In genomic region chr11:105915036-105915435, GRCh38 we compare ENCODE assay signal across 21 cellular contexts.
A peak's percentile ranks its signal among the peaks of the same experiment; 100 is the strongest.
DNase-seq lines count a peak whose midpoint lies in the region; ATAC-seq and TF ChIP-seq lines count a peak whose summit lies in the region.
"Had no signal": no experiment of that assay in that cellular context is flagged by ENCODE, and none has a peak within 500 bp of the region (broad histone marks: within the 10 kb centered on the region; RNA-seq: fewer than 3 reads in every experiment).

No MANE protein-coding gene starts in this region.

- no TSS peak for BruUV-seq in OCI-LY7 (replicated peaks; lab: Mats Ljungman, UMichigan)

- H3K79me2 ChIP-seq in fibroblast of lung (ENCODE audit: control insufficient read depth, insufficient read depth, low read length) (no peaks in the 10 kb centered on the region), neural progenitor cell (ENCODE audit: low read depth) (no peaks in the 10 kb centered on the region), OCI-LY7 (ENCODE audit: insufficient read depth, low read depth, low read length) (no peaks in the 10 kb centered on the region)

- H3K36me3 ChIP-seq in fibroblast of lung (ENCODE audit: control insufficient read depth, insufficient read depth, low read length) (no peaks in the 10 kb centered on the region), neural progenitor cell (no peaks in the 10 kb centered on the region), OCI-LY7 (ENCODE audit: insufficient read depth, low read length) (no peaks in the 10 kb centered on the region)
- H3K36me3 ChIP-seq: colonic mucosa, HAP-1, suprapubic skin, uterus had no signal

- H4K20me1 ChIP-seq in fibroblast of lung (ENCODE audit: control insufficient read depth, extremely low read depth, insufficient read depth, low read length) (no peaks in the 10 kb centered on the region), neural progenitor cell (ENCODE audit: low read depth) (no peaks in the 10 kb centered on the region), OCI-LY7 (ENCODE audit: insufficient read depth, low read length) (no peaks in the 10 kb centered on the region)

- ATAC-seq in GM21717 (IDR thresholded peaks at IDR 0.05; ENCODE audit: unreplicated experiment) (no peak), GM19023 (IDR thresholded peaks at IDR 0.05; ENCODE audit: unreplicated experiment) (no peak)
- ATAC-seq: naive thymus-derived CD8-positive, alpha-beta T cell had no signal

- H3K9me3 Mint-ChIP-seq in neural progenitor cell = no peaks in the 10 kb centered on the region
- H3K9me3 Mint-ChIP-seq: activated CD4-positive, alpha-beta T cell treated with anti-CD3 and anti-CD28 coated beads, Interleukin-2, amount 10 ng/mL, durations not matched to agents 7 days and 5 days; activated naive CD8-positive, alpha-beta T cell treated with anti-CD3 and anti-CD28 coated beads for 36 hours; activated T-helper 2 cell treated with anti-CD3 and anti-CD28 coated beads, Interferon-gamma antibody, Interleukin-2, Interleukin-4, amounts not matched to agents 10 μg/mL and 5 μg/mL and 100 μg/mL, durations not matched to agents 14 hours and 24 hours and 36 hours; CD14-positive monocyte; naive thymus-derived CD8-positive, alpha-beta T cell; T-helper 1 cell treated with Interleukin-12 subunit alpha and Interleukin-12 subunit beta and Interleukin-4 antibody, amounts not matched to agents 30 μg/mL and 1 μg/mL, for 36 hours had no signal

- no peak for TF ChIP-seq CTCF in fibroblast of lung (conservative IDR thresholded peaks at IDR 0.05 in 1 of 2, IDR thresholded peaks at IDR 0.05 in 1 of 2; ENCODE audit: low read depth in 1 of 2, low read length in 2 of 2)
- TF ChIP-seq CTCF in neural progenitor cell (IDR thresholded peaks at IDR 0.05) = no peak
- no peak for TF ChIP-seq CTCF in OCI-LY7 (conservative IDR thresholded peaks at IDR 0.05; ENCODE audit: low read length)

- no peaks in the 10 kb centered on the region for H3F3A ChIP-seq in neural progenitor cell (ENCODE audit: low read depth)

- intact Hi-C loops in OCI-LY7 (cut with micrococcal nuclease; ENCODE audit: unreplicated experiment) = no loop called here

- H3K9ac ChIP-seq in fibroblast of lung (ENCODE audit: insufficient read depth, low read length) (no peak overlapping the region), neural progenitor cell (no peak overlapping the region)

- DNase-seq in ELF-1 (ENCODE audit: low read depth, low spot score) = peak; percentile 9
- DNase-seq in NCI-H748 (lab: John Stamatoyannopoulos, UW; ENCODE audit: unreplicated experiment) = peak; percentile 59
- no peak for DNase-seq in fibroblast of lung (ENCODE audit: low read depth in 2 of 2)
- peak; percentile 31 for DNase-seq in neural progenitor cell (ENCODE audit: low spot score)
- no peak for DNase-seq in OCI-LY7 (ENCODE audit: low spot score)
- no peak for DNase-seq in NCI-H1048 (lab: John Stamatoyannopoulos, UW)
- DNase-seq: activated CD4-positive, alpha-beta T cell treated with anti-CD3 and anti-CD28 coated beads, Interleukin-2, amount 10 ng/mL, durations not matched to agents 7 days and 5 days; activated naive CD8-positive, alpha-beta T cell treated with anti-CD3 and anti-CD28 coated beads for 36 hours; colonic mucosa; KG1; naive thymus-derived CD8-positive, alpha-beta T cell; NCI-H1930; NCI-H446; uterus had no signal

- H3K36me3 Mint-ChIP-seq in neural progenitor cell = no peaks in the 10 kb centered on the region
- H3K36me3 Mint-ChIP-seq: activated naive CD8-positive, alpha-beta T cell treated with anti-CD3 and anti-CD28 coated beads for 36 hours; CD14-positive monocyte; naive thymus-derived CD8-positive, alpha-beta T cell had no signal

- H3K4me1 Mint-ChIP-seq in neural progenitor cell = peaks cover 20% of the 10 kb centered on the region
- H3K4me1 Mint-ChIP-seq: activated CD4-positive, alpha-beta T cell treated with anti-CD3 and anti-CD28 coated beads, Interleukin-2, amount 10 ng/mL, durations not matched to agents 7 days and 5 days; activated naive CD8-positive, alpha-beta T cell treated with anti-CD3 and anti-CD28 coated beads for 36 hours; CD14-positive monocyte; naive thymus-derived CD8-positive, alpha-beta T cell had no signal

- POLR2A ChIA-PET in OCI-LY7 (lab: Charles Lee) = interaction anchor here (1.1 kb wide), 1 partner anchor 134 kb away, joined by 3 read pairs; no protein-coding TSS in a partner anchor

- no peak overlapping the region for H3K4me2 ChIP-seq in fibroblast of lung (ENCODE audit: extremely low read depth, insufficient read depth, low read length)
- peak overlapping the region; percentile 62 for H3K4me2 ChIP-seq in neural progenitor cell
- H3K4me2 ChIP-seq in OCI-LY7 (ENCODE audit: low read length) = no peak overlapping the region

- H3K27ac ChIP-seq in fibroblast of lung (ENCODE audit: insufficient read depth, low read length) (no peak overlapping the region), neural progenitor cell (peak overlapping the region; percentile 56), OCI-LY7 (ENCODE audit: low read depth, low read length, poor library complexity, severe bottlenecking) (no peak overlapping the region)
- H3K27ac ChIP-seq: colonic mucosa, suprapubic skin, uterus had no signal

- H2AFZ ChIP-seq in fibroblast of lung (ENCODE audit: low read length) (peak overlapping the region; percentile 58), neural progenitor cell (replicated peaks) (no peak overlapping the region), OCI-LY7 (ENCODE audit: low read length) (no peak overlapping the region)

- CTCF ChIA-PET in OCI-LY7 (lab: Charles Lee; ENCODE audit: unreplicated experiment) = no interaction called here

- H3K27me3 ChIP-seq in fibroblast of lung (ENCODE audit: control insufficient read depth, insufficient read depth, low read length) (no peaks in the 10 kb centered on the region), neural progenitor cell (no peaks in the 10 kb centered on the region)
- H3K27me3 ChIP-seq: colonic mucosa, suprapubic skin, uterus had no signal

- H3K4me3 ChIP-seq in fibroblast of lung (replicated peaks in 1 of 4; ENCODE audit: control extremely low read depth in 1 of 4, insufficient read depth in 1 of 4, low read depth in 3 of 4, low read length in 4 of 4) (no peak overlapping the region), neural progenitor cell (peak overlapping the region; percentile 4), OCI-LY7 (ENCODE audit: low read depth, low read length, poor library complexity, severe bottlenecking) (no peak overlapping the region)
- H3K4me3 ChIP-seq: colonic mucosa, HAP-1, suprapubic skin, uterus had no signal

- H3K4me1 ChIP-seq in fibroblast of lung (ENCODE audit: control insufficient read depth, extremely low read depth, insufficient read depth, low read length) (no peaks in the 10 kb centered on the region), neural progenitor cell (peaks cover 18% of the 10 kb centered on the region), OCI-LY7 (ENCODE audit: insufficient read depth, low read length, poor library complexity, severe bottlenecking) (no peaks in the 10 kb centered on the region)
- H3K4me1 ChIP-seq: colonic mucosa, HAP-1, suprapubic skin, uterus had no signal

- no peaks in the 10 kb centered on the region for H3K9me2 ChIP-seq in OCI-LY7 (ENCODE audit: insufficient read depth, low read length)

- H3K4me3 Mint-ChIP-seq in neural progenitor cell = peak overlapping the region; percentile 63
- H3K4me3 Mint-ChIP-seq: activated CD4-positive, alpha-beta T cell treated with anti-CD3 and anti-CD28 coated beads, Interleukin-2, amount 10 ng/mL, durations not matched to agents 7 days and 5 days; activated naive CD8-positive, alpha-beta T cell treated with anti-CD3 and anti-CD28 coated beads for 36 hours; CD14-positive monocyte; naive thymus-derived CD8-positive, alpha-beta T cell; T-helper 1 cell treated with Interleukin-12 subunit alpha and Interleukin-12 subunit beta and Interleukin-4 antibody, amounts not matched to agents 30 μg/mL and 1 μg/mL, for 36 hours had no signal

- H3K27ac Mint-ChIP-seq in neural progenitor cell = peak overlapping the region; percentile 98
- H3K27ac Mint-ChIP-seq: activated CD4-positive, alpha-beta T cell treated with anti-CD3 and anti-CD28 coated beads, Interleukin-2, amount 10 ng/mL, durations not matched to agents 7 days and 5 days; activated naive CD8-positive, alpha-beta T cell treated with anti-CD3 and anti-CD28 coated beads for 36 hours; activated T-helper 2 cell treated with anti-CD3 and anti-CD28 coated beads, Interferon-gamma antibody, Interleukin-2, Interleukin-4, amounts not matched to agents 10 μg/mL and 5 μg/mL and 100 μg/mL, durations not matched to agents 14 hours and 24 hours and 36 hours; CD14-positive monocyte; naive thymus-derived CD8-positive, alpha-beta T cell; T-helper 1 cell treated with Interleukin-12 subunit alpha and Interleukin-12 subunit beta and Interleukin-4 antibody, amounts not matched to agents 30 μg/mL and 1 μg/mL, for 36 hours had no signal

- H3K9me3 ChIP-seq in fibroblast of lung (ENCODE audit: control insufficient read depth, insufficient read depth, low read depth, low read length) (no peaks in the 10 kb centered on the region), neural progenitor cell (ENCODE audit: low read depth) (no peaks in the 10 kb centered on the region), OCI-LY7 (ENCODE audit: low read length) (no peaks in the 10 kb centered on the region)
- H3K9me3 ChIP-seq: colonic mucosa, HAP-1, suprapubic skin, uterus had no signal

- H3K27me3 Mint-ChIP-seq in neural progenitor cell (ENCODE audit: insufficient read depth, low read depth) = peaks cover 2% of the 10 kb centered on the region
- H3K27me3 Mint-ChIP-seq: activated CD4-positive, alpha-beta T cell treated with anti-CD3 and anti-CD28 coated beads, Interleukin-2, amount 10 ng/mL, durations not matched to agents 7 days and 5 days had no signal

Comparison
In these comparisons a context has a peak if more than half of its experiments do, and no peak if none do; other contexts are left out.
1. DNase-seq: peak in ELF-1 (single experiment), NCI-H748 (single experiment) and neural progenitor cell (single experiment); none in fibroblast of lung (0 of 2), OCI-LY7 (single experiment) and NCI-H1048 (single experiment).